In genomic region chr12:104280703-104281458, GRCh38 we compare ENCODE assay signal across 9 cellular contexts. TPM values are rescaled to one million over a fixed set of nuclear protein-coding genes. Genes with fewer than 3 reads are reported as not detected.
A peak's percentile ranks its signal among the peaks of the same experiment; 100 is the strongest.
DNase-seq lines count a peak whose midpoint lies in the region.
"Had no signal": no experiment of that assay in that cellular context is flagged by ENCODE, and none has a peak within 500 bp of the region (broad histone marks: within the 10 kb centered on the region; RNA-seq: fewer than 3 reads in every experiment).

No MANE protein-coding gene starts in this region.

- DNase-seq in HCEC 1CT (peak; percentile 99), OCI-M1 (lab: John Stamatoyannopoulos, UW) (peak; percentile 83), dermis blood vessel endothelial cell (peak; percentile 73), skeletal muscle cell (ENCODE audit: low read depth) (peak; percentile 71), epidermal melanocyte (ENCODE audit: insufficient read length, low spot score) (no peak), mesenteric fat pad (ENCODE audit: low spot score) (no peak)
- no peak for DNase-seq in activated CD4-positive, alpha-beta T cell treated with anti-CD3 and anti-CD28 coated beads, Interleukin-2, amount 50 U/mL, for 1 hour
- DNase-seq: NK-92 treated with Interleukin-12 subunit alpha and Interleukin-12 subunit beta, amount 100 ng/mL, for 24 hours; stimulated activated CD4-positive, alpha-beta T cell treated with anti-CD3 and anti-CD28 coated beads, Interleukin-1b, Interleukin-23, amount 100 ng/mL, for 48 hours had no signal

- no peak overlapping the region for H3K4me3 ChIP-seq in skeletal muscle cell (ENCODE audit: low read depth, low read length)

RNA-seq across cellular contexts. Expression of gene EID3, which starts 22.7 kb away (rescaled TPM):
- total RNA-seq in dermis blood vessel endothelial cell (5.4 and 6.8 TPM in 2 replicates), mesenteric fat pad (8.2 TPM)

Comparison
In these comparisons a context has a peak if more than half of its experiments do, and no peak if none do; other contexts are left out.
1. DNase-seq: peak in HCEC 1CT (single experiment), OCI-M1 (single experiment), dermis blood vessel endothelial cell (single experiment) and skeletal muscle cell (single experiment); none in epidermal melanocyte (single experiment), mesenteric fat pad (single experiment) and activated CD4-positive, alpha-beta T cell treated with anti-CD3 and anti-CD28 coated beads, Interleukin-2, amount 50 U/mL, for 1 hour (single experiment).